Comparison of ENCODE assay signal across 1 cellular context in the genomic region with DNA sequence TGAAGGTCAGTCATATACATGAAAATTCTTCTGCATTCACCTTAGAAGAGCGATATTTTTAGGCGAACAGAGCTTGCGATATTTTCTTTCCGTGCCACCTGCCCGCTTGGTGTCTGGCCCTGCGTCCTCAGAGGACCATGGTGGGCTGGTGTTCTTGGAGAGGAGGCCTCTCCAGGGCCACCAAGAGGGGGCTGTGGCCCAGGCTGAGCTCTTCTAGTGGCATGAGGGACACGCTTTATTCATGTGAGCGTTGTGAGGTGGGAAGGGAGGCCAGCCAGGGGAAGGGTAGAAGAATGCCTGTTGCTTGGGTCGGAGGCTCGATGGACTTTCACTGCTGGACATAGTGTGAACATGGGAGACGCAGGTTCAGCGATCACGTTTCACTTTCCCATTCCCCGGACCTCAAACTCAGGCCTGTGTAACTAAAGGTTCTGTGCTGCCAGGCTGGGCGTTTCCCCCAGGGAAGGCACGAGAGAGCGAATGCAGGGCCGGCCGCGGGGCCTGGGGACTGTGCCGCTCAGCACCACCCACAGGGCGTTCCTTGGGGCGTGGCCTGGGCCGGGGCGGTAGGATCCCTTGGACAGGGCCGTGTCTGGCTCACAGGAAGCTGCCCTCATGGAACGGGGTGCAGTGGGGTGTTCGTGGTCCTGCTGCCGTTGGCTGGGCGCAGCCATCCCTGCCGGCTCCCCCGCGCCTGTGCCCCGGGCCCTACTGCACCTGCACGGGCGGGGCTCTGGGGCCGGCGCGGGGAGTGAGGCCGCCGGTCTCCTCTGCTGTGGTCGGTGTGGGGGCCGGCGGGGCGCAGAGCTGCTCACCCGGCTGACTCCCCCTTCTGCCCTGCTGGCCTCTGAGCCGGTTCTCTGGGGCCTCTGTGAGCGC.
A peak's percentile ranks its signal among the peaks of the same experiment; 100 is the strongest.
TF ChIP-seq lines count a peak whose summit lies in the region.

No MANE protein-coding gene starts in this region.

TF ChIP-seq in HepG2, 621 proteins besides CTCF, POLR2A, EP300 and RAD21 (continued from another document and continues in another):
- TF ChIP-seq, protein P1, sequence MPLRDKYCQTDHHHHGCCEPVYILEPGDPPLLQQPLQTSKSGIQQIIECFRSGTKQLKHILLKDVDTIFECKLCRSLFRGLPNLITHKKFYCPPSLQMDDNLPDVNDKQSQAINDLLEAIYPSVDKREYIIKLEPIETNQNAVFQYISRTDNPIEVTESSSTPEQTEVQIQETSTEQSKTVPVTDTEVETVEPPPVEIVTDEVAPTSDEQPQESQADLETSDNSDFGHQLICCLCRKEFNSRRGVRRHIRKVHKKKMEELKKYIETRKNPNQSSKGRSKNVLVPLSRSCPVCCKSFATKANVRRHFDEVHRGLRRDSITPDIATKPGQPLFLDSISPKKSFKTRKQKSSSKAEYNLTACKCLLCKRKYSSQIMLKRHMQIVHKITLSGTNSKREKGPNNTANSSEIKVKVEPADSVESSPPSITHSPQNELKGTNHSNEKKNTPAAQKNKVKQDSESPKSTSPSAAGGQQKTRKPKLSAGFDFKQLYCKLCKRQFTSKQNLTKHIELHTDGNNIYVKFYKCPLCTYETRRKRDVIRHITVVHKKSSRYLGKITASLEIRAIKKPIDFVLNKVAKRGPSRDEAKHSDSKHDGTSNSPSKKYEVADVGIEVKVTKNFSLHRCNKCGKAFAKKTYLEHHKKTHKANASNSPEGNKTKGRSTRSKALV (CRISPR knock-in tag; IDR thresholded peaks at IDR 0.05) = 0 out of 2 replicates have a peak, but pooled peaks have one; percentile 49
- TF ChIP-seq GTF3A (CRISPR knock-in tag; conservative IDR thresholded peaks at IDR 0.05) (no peak), SIN3B (IDR thresholded peaks at IDR 0.05; ENCODE audit: low read length) (no peak), ZNF777 (CRISPR knock-in tag; IDR thresholded peaks at IDR 0.05) (peak; percentile 60; the same call in 1 of the 2 replicates), ZFAT (CRISPR knock-in tag; conservative IDR thresholded peaks at IDR 0.05) (0 out of 2 replicates have a peak, but pooled peaks have one; percentile 30), NFKB2 (CRISPR knock-in tag; IDR thresholded peaks at IDR 0.05; ENCODE audit: borderline replicate concordance) (no peak), ZNF891 (CRISPR knock-in tag; IDR thresholded peaks at IDR 0.05) (no peak), ZNF766 (CRISPR knock-in tag; IDR thresholded peaks at IDR 0.05; ENCODE audit: borderline replicate concordance) (0 out of 2 replicates have a peak, but pooled peaks have one; percentile 28), PAF1 (CRISPR knock-in tag; IDR thresholded peaks at IDR 0.05) (no peak), ZNF232 (CRISPR knock-in tag; IDR thresholded peaks at IDR 0.05; ENCODE audit: borderline replicate concordance) (0 out of 2 replicates have a peak, but pooled peaks have one; percentile 41), NPAS2 (CRISPR knock-in tag; IDR thresholded peaks at IDR 0.05; ENCODE audit: borderline replicate concordance) (no peak), XRCC5 (optimal IDR thresholded peaks at IDR 0.05; ENCODE audit: low read length) (no peak), MBNL3 (CRISPR knock-in tag; conservative IDR thresholded peaks at IDR 0.05) (no peak), NFYC (CRISPR knock-in tag; IDR thresholded peaks at IDR 0.05) (no peak), EHMT2 (IDR thresholded peaks at IDR 0.05; ENCODE audit: borderline replicate concordance, low read depth, low read length) (no peak), ZNF143 (CRISPR knock-in tag; IDR thresholded peaks at IDR 0.05) (no peak), DMAP1 (CRISPR knock-in tag; IDR thresholded peaks at IDR 0.05) (no peak), ZNF547 (CRISPR knock-in tag; IDR thresholded peaks at IDR 0.05) (no peak), PLRG1 (conservative IDR thresholded peaks at IDR 0.05) (no peak), YEATS4 (CRISPR knock-in tag; IDR thresholded peaks at IDR 0.05; ENCODE audit: borderline replicate concordance) (peak; percentile 64), ZNF501 (CRISPR knock-in tag; IDR thresholded peaks at IDR 0.05) (0 out of 2 replicates have a peak, but pooled peaks have one; percentile 35), ISL2 (CRISPR knock-in tag; IDR thresholded peaks at IDR 0.05) (0 out of 2 replicates have a peak, but pooled peaks have one; percentile 32), PHF5A (CRISPR knock-in tag; IDR thresholded peaks at IDR 0.05; ENCODE audit: low read depth, unreplicated experiment) (no peak)
- TF ChIP-seq, protein P2, sequence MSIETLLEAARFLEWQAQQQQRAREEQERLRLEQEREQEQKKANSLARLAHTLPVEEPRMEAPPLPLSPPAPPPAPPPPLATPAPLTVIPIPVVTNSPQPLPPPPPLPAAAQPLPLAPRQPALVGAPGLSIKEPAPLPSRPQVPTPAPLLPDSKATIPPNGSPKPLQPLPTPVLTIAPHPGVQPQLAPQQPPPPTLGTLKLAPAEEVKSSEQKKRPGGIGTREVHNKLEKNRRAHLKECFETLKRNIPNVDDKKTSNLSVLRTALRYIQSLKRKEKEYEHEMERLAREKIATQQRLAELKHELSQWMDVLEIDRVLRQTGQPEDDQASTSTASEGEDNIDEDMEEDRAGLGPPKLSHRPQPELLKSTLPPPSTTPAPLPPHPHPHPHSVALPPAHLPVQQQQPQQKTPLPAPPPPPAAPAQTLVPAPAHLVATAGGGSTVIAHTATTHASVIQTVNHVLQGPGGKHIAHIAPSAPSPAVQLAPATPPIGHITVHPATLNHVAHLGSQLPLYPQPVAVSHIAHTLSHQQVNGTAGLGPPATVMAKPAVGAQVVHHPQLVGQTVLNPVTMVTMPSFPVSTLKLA (IDR thresholded peaks at IDR 0.05) = no peak
- TF ChIP-seq, protein P3, sequence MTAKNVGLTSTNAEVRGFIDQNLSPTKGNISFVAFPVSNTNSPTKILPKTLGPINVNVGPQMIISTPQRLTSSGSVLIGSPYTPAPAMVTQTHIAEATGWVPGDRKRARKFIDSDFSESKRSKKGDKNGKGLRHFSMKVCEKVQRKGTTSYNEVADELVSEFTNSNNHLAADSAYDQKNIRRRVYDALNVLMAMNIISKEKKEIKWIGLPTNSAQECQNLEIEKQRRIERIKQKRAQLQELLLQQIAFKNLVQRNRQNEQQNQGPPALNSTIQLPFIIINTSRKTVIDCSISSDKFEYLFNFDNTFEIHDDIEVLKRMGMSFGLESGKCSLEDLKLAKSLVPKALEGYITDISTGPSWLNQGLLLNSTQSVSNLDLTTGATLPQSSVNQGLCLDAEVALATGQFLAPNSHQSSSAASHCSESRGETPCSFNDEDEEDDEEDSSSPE (CRISPR knock-in tag; IDR thresholded peaks at IDR 0.05) = no peak
- TF ChIP-seq, protein P4, sequence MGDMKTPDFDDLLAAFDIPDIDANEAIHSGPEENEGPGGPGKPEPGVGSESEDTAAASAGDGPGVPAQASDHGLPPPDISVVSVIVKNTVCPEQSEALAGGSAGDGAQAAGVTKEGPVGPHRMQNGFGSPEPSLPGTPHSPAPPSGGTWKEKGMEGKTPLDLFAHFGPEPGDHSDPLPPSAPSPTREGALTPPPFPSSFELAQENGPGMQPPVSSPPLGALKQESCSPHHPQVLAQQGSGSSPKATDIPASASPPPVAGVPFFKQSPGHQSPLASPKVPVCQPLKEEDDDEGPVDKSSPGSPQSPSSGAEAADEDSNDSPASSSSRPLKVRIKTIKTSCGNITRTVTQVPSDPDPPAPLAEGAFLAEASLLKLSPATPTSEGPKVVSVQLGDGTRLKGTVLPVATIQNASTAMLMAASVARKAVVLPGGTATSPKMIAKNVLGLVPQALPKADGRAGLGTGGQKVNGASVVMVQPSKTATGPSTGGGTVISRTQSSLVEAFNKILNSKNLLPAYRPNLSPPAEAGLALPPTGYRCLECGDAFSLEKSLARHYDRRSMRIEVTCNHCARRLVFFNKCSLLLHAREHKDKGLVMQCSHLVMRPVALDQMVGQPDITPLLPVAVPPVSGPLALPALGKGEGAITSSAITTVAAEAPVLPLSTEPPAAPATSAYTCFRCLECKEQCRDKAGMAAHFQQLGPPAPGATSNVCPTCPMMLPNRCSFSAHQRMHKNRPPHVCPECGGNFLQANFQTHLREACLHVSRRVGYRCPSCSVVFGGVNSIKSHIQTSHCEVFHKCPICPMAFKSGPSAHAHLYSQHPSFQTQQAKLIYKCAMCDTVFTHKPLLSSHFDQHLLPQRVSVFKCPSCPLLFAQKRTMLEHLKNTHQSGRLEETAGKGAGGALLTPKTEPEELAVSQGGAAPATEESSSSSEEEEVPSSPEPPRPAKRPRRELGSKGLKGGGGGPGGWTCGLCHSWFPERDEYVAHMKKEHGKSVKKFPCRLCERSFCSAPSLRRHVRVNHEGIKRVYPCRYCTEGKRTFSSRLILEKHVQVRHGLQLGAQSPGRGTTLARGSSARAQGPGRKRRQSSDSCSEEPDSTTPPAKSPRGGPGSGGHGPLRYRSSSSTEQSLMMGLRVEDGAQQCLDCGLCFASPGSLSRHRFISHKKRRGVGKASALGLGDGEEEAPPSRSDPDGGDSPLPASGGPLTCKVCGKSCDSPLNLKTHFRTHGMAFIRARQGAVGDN (CRISPR knock-in tag; IDR thresholded peaks at IDR 0.05) = peak; percentile 56
- TF ChIP-seq, protein P5, sequence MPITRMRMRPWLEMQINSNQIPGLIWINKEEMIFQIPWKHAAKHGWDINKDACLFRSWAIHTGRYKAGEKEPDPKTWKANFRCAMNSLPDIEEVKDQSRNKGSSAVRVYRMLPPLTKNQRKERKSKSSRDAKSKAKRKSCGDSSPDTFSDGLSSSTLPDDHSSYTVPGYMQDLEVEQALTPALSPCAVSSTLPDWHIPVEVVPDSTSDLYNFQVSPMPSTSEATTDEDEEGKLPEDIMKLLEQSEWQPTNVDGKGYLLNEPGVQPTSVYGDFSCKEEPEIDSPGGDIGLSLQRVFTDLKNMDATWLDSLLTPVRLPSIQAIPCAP (CRISPR knock-in tag; IDR thresholded peaks at IDR 0.05; ENCODE audit: low read depth) = no peak
- TF ChIP-seq, protein P6, sequence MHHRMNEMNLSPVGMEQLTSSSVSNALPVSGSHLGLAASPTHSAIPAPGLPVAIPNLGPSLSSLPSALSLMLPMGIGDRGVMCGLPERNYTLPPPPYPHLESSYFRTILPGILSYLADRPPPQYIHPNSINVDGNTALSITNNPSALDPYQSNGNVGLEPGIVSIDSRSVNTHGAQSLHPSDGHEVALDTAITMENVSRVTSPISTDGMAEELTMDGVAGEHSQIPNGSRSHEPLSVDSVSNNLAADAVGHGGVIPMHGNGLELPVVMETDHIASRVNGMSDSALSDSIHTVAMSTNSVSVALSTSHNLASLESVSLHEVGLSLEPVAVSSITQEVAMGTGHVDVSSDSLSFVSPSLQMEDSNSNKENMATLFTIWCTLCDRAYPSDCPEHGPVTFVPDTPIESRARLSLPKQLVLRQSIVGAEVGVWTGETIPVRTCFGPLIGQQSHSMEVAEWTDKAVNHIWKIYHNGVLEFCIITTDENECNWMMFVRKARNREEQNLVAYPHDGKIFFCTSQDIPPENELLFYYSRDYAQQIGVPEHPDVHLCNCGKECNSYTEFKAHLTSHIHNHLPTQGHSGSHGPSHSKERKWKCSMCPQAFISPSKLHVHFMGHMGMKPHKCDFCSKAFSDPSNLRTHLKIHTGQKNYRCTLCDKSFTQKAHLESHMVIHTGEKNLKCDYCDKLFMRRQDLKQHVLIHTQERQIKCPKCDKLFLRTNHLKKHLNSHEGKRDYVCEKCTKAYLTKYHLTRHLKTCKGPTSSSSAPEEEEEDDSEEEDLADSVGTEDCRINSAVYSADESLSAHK (CRISPR knock-in tag; IDR thresholded peaks at IDR 0.05; ENCODE audit: borderline replicate concordance) = no peak
- TF ChIP-seq, protein P7, sequence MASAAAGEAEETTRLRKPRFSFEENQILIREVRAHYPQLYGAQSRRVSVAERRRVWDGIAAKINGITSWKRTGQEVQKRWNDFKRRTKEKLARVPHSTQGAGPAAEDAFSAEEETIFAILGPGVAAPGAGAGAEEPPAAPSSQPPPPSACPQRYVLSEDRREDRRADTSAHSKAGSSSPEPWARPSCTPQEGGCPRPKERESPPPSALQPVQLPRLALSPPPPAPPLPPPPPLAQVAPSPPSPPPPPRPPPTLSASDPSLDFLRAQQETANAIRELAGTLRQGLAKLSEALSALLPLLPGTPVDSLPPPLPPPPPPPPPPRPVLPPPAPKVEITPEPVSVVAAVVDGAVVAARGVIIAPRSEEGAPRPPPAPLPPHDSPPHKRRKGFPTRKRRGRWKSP (CRISPR knock-in tag; IDR thresholded peaks at IDR 0.05) = no peak
- TF ChIP-seq, protein P8, sequence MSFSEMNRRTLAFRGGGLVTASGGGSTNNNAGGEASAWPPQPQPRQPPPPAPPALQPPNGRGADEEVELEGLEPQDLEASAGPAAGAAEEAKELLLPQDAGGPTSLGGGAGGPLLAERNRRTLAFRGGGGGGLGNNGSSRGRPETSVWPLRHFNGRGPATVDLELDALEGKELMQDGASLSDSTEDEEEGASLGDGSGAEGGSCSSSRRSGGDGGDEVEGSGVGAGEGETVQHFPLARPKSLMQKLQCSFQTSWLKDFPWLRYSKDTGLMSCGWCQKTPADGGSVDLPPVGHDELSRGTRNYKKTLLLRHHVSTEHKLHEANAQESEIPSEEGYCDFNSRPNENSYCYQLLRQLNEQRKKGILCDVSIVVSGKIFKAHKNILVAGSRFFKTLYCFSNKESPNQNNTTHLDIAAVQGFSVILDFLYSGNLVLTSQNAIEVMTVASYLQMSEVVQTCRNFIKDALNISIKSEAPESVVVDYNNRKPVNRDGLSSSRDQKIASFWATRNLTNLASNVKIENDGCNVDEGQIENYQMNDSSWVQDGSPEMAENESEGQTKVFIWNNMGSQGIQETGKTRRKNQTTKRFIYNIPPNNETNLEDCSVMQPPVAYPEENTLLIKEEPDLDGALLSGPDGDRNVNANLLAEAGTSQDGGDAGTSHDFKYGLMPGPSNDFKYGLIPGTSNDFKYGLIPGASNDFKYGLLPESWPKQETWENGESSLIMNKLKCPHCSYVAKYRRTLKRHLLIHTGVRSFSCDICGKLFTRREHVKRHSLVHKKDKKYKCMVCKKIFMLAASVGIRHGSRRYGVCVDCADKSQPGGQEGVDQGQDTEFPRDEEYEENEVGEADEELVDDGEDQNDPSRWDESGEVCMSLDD (CRISPR knock-in tag; IDR thresholded peaks at IDR 0.05; ENCODE audit: borderline replicate concordance) = peak; percentile 72; the same call in 1 of the 2 replicates
- TF ChIP-seq, protein P9, sequence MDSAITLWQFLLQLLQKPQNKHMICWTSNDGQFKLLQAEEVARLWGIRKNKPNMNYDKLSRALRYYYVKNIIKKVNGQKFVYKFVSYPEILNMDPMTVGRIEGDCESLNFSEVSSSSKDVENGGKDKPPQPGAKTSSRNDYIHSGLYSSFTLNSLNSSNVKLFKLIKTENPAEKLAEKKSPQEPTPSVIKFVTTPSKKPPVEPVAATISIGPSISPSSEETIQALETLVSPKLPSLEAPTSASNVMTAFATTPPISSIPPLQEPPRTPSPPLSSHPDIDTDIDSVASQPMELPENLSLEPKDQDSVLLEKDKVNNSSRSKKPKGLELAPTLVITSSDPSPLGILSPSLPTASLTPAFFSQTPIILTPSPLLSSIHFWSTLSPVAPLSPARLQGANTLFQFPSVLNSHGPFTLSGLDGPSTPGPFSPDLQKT (CRISPR knock-in tag; IDR thresholded peaks at IDR 0.05; ENCODE audit: borderline replicate concordance) = no peak
